In genomic region chr4:38598489-38598888, GRCh38 we compare ENCODE assay signal across 6 cellular contexts.
"Had no signal": no experiment of that assay in that cellular context is flagged by ENCODE, and none has a peak within 500 bp of the region (broad histone marks: within the 10 kb centered on the region; RNA-seq: fewer than 3 reads in every experiment).

No MANE protein-coding gene starts in this region.

- FAIRE-seq: GM12891, GM12892, GM18507, GM19239 had no signal

- DNase-seq: GDM1, GF-D8 had no signal
